Comparison of ENCODE assay signal across 1 cellular context in the genomic region with DNA sequence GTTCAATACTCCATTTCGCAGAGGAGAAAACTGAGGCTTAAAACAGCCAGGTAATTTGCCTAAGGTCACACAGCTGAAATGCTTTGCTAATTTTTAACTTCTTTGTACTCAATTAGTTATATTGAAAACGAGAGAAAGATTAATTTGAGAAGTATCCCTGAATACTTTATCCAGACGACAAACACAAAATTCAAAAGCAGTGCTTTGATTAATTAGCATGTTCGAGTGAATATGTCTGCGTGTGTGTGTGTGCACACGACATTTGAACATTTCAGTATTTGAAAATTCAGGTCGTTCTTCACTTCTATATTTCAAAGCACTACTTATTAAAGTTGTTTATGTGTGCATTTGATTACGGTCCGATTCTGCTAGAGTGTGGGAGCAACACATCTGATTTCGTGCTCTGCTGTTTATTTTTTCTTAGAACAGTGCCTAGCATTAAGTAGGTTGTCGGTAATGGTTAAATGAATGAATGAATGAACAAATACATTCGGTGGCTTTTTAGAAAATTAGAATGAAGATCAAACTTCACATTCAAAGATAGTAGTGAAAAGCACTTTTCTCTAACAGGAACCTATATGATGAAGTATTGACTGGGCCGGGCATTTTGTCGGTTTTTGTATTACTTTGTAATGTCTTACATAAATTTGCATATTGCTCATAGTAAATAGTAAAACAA.
TF ChIP-seq lines count a peak whose summit lies in the region.

No MANE protein-coding gene starts in this region.

TF ChIP-seq in K562, 482 proteins besides CTCF, POLR2A, EP300 and RAD21 (continued from another document and continues in another):
- TF ChIP-seq, protein P1, sequence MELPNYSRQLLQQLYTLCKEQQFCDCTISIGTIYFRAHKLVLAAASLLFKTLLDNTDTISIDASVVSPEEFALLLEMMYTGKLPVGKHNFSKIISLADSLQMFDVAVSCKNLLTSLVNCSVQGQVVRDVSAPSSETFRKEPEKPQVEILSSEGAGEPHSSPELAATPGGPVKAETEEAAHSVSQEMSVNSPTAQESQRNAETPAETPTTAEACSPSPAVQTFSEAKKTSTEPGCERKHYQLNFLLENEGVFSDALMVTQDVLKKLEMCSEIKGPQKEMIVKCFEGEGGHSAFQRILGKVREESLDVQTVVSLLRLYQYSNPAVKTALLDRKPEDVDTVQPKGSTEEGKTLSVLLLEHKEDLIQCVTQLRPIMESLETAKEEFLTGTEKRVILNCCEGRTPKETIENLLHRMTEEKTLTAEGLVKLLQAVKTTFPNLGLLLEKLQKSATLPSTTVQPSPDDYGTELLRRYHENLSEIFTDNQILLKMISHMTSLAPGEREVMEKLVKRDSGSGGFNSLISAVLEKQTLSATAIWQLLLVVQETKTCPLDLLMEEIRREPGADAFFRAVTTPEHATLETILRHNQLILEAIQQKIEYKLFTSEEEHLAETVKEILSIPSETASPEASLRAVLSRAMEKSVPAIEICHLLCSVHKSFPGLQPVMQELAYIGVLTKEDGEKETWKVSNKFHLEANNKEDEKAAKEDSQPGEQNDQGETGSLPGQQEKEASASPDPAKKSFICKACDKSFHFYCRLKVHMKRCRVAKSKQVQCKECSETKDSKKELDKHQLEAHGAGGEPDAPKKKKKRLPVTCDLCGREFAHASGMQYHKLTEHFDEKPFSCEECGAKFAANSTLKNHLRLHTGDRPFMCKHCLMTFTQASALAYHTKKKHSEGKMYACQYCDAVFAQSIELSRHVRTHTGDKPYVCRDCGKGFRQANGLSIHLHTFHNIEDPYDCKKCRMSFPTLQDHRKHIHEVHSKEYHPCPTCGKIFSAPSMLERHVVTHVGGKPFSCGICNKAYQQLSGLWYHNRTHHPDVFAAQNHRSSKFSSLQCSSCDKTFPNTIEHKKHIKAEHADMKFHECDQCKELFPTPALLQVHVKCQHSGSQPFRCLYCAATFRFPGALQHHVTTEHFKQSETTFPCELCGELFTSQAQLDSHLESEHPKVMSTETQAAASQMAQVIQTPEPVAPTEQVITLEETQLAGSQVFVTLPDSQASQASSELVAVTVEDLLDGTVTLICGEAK (IDR thresholded peaks at IDR 0.05): peak; percentile 11; the same call in 1 of the 2 replicates
- TF ChIP-seq, protein P1 (CRISPR knock-in tag; IDR thresholded peaks at IDR 0.05): no peak
- no peak; the same call in 1 of the 2 replicates for TF ChIP-seq ZNF431 (CRISPR knock-in tag; IDR thresholded peaks at IDR 0.05)
- TF ChIP-seq ZNF133 (CRISPR knock-in tag; IDR thresholded peaks at IDR 0.05): no peak
- no peak for TF ChIP-seq XRCC3 (IDR thresholded peaks at IDR 0.05)
- TF ChIP-seq ZFP36 (IDR thresholded peaks at IDR 0.05; ENCODE audit: low read depth, low read length, partially characterized antibody): peak; percentile 73
- no peak for TF ChIP-seq NCOA4 (IDR thresholded peaks at IDR 0.05; ENCODE audit: partially characterized antibody)
- TF ChIP-seq TOE1 (IDR thresholded peaks at IDR 0.05; ENCODE audit: borderline replicate concordance): no peak
- no peak for TF ChIP-seq TOE1 (CRISPR knock-in tag; IDR thresholded peaks at IDR 0.05; ENCODE audit: borderline replicate concordance, low read depth)
- TF ChIP-seq ARHGAP35 (IDR thresholded peaks at IDR 0.05; ENCODE audit: partially characterized antibody): no peak
- TF ChIP-seq, protein P2, sequence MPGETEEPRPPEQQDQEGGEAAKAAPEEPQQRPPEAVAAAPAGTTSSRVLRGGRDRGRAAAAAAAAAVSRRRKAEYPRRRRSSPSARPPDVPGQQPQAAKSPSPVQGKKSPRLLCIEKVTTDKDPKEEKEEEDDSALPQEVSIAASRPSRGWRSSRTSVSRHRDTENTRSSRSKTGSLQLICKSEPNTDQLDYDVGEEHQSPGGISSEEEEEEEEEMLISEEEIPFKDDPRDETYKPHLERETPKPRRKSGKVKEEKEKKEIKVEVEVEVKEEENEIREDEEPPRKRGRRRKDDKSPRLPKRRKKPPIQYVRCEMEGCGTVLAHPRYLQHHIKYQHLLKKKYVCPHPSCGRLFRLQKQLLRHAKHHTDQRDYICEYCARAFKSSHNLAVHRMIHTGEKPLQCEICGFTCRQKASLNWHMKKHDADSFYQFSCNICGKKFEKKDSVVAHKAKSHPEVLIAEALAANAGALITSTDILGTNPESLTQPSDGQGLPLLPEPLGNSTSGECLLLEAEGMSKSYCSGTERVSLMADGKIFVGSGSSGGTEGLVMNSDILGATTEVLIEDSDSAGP (CRISPR knock-in tag; IDR thresholded peaks at IDR 0.05): no peak
- TF ChIP-seq ZNF75A (CRISPR knock-in tag; IDR thresholded peaks at IDR 0.05): no peak
- peak; percentile 81 to 83 for TF ChIP-seq KDM1A (IDR thresholded peaks at IDR 0.05)
- 0 out of 2 replicates have a peak, but pooled peaks have one; percentile 9 for TF ChIP-seq KLF16 (IDR thresholded peaks at IDR 0.05)
- no peak for TF ChIP-seq MLLT1 (IDR thresholded peaks at IDR 0.05)
- no peak for TF ChIP-seq CLOCK (CRISPR knock-in tag; IDR thresholded peaks at IDR 0.05; ENCODE audit: borderline replicate concordance)
- TF ChIP-seq GTF2E2 (tag; IDR thresholded peaks at IDR 0.05): 0 out of 2 replicates have a peak, but pooled peaks have one; percentile 3
- 0 out of 2 replicates have a peak, but pooled peaks have one; percentile 5 for TF ChIP-seq GATAD2B (IDR thresholded peaks at IDR 0.05; ENCODE audit: borderline replicate concordance)
- TF ChIP-seq, protein P3, sequence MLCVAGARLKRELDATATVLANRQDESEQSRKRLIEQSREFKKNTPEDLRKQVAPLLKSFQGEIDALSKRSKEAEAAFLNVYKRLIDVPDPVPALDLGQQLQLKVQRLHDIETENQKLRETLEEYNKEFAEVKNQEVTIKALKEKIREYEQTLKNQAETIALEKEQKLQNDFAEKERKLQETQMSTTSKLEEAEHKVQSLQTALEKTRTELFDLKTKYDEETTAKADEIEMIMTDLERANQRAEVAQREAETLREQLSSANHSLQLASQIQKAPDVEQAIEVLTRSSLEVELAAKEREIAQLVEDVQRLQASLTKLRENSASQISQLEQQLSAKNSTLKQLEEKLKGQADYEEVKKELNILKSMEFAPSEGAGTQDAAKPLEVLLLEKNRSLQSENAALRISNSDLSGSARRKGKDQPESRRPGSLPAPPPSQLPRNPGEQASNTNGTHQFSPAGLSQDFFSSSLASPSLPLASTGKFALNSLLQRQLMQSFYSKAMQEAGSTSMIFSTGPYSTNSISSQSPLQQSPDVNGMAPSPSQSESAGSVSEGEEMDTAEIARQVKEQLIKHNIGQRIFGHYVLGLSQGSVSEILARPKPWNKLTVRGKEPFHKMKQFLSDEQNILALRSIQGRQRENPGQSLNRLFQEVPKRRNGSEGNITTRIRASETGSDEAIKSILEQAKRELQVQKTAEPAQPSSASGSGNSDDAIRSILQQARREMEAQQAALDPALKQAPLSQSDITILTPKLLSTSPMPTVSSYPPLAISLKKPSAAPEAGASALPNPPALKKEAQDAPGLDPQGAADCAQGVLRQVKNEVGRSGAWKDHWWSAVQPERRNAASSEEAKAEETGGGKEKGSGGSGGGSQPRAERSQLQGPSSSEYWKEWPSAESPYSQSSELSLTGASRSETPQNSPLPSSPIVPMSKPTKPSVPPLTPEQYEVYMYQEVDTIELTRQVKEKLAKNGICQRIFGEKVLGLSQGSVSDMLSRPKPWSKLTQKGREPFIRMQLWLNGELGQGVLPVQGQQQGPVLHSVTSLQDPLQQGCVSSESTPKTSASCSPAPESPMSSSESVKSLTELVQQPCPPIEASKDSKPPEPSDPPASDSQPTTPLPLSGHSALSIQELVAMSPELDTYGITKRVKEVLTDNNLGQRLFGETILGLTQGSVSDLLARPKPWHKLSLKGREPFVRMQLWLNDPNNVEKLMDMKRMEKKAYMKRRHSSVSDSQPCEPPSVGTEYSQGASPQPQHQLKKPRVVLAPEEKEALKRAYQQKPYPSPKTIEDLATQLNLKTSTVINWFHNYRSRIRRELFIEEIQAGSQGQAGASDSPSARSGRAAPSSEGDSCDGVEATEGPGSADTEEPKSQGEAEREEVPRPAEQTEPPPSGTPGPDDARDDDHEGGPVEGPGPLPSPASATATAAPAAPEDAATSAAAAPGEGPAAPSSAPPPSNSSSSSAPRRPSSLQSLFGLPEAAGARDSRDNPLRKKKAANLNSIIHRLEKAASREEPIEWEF (CRISPR knock-in tag; IDR thresholded peaks at IDR 0.05): no peak
- no peak for TF ChIP-seq ZNF12 (CRISPR knock-in tag; IDR thresholded peaks at IDR 0.05)
- no peak for TF ChIP-seq ZNF384 (IDR thresholded peaks at IDR 0.05; ENCODE audit: low read depth, low read length)
- no peak for TF ChIP-seq BCLAF1 (IDR thresholded peaks at IDR 0.05; ENCODE audit: borderline replicate concordance in 1 of 2, control insufficient read depth in 1 of 2, low read depth in 2 of 2, low read length in 1 of 2)
- peak; percentile 89; the same call in 1 of the 2 replicates for TF ChIP-seq SMARCA5 (IDR thresholded peaks at IDR 0.05)
- TF ChIP-seq RBM39 (optimal IDR thresholded peaks at IDR 0.05; ENCODE audit: low read depth, low read length): peak; percentile 14
- TF ChIP-seq ERF (CRISPR knock-in tag; IDR thresholded peaks at IDR 0.05): no peak
- no peak for TF ChIP-seq TRIM28 (IDR thresholded peaks at IDR 0.05)
- no peak for TF ChIP-seq KAT8 (IDR thresholded peaks at IDR 0.05; ENCODE audit: low read depth)
- TF ChIP-seq COPS2 (conservative IDR thresholded peaks at IDR 0.05): no peak
- no peak for TF ChIP-seq HSF4 (CRISPR knock-in tag; IDR thresholded peaks at IDR 0.05; ENCODE audit: borderline replicate concordance)
